Comparison of ENCODE assay signal across 8 cellular contexts in genomic region chr4:82797048-82797590, GRCh38. TPM values are rescaled to one million over a fixed set of nuclear protein-coding genes. Genes with fewer than 3 reads are reported as not detected.
DNase-seq lines count a peak whose midpoint lies in the region; ATAC-seq and TF ChIP-seq lines count a peak whose summit lies in the region.

No MANE protein-coding gene starts in this region.

- no peak overlapping the region for H2AK5ac ChIP-seq in trophoblast cell (ENCODE audit: low read length)

- WGBS in trophoblast cell (ENCODE audit: extremely low coverage, insufficient coverage, insufficient read length), result no CpG with 5 or more reads among the region's 14 CpGs

- no peak overlapping the region for H3K18ac ChIP-seq in trophoblast cell (ENCODE audit: low read length)

- no peak overlapping the region for H4K8ac ChIP-seq in trophoblast cell (ENCODE audit: low read depth, low read length)

- H3K27me3 ChIP-seq in trophoblast cell (ENCODE audit: insufficient read depth, low read length), result peaks cover 39% of the 10 kb centered on the region

- H3K79me2 ChIP-seq in trophoblast cell (ENCODE audit: control insufficient read depth, insufficient read depth, low read length, poor library complexity), result no peaks in the 10 kb centered on the region

- H3K4ac ChIP-seq in trophoblast cell (ENCODE audit: low read depth, low read length), result no peak overlapping the region

- no peak overlapping the region for H4K91ac ChIP-seq in trophoblast cell (ENCODE audit: low read depth, low read length)

- H3K14ac ChIP-seq in trophoblast cell (ENCODE audit: low read length), result no peak overlapping the region

- H2BK5ac ChIP-seq in trophoblast cell (ENCODE audit: low read depth, low read length, poor library complexity), result no peak overlapping the region

- no peak overlapping the region for H2BK12ac ChIP-seq in trophoblast cell (ENCODE audit: low read length)

- H3K9ac ChIP-seq in trophoblast cell (ENCODE audit: low read length), result no peak overlapping the region

- no peak overlapping the region for H4K12ac ChIP-seq in trophoblast cell (ENCODE audit: low read depth, low read length)

- H3K79me1 ChIP-seq in trophoblast cell (ENCODE audit: low read length), result no peaks in the 10 kb centered on the region

- no peak overlapping the region for H3K23ac ChIP-seq in trophoblast cell (ENCODE audit: low read length)

- H3K27ac ChIP-seq in trophoblast cell (ENCODE audit: low read depth, low read length), result no peak overlapping the region

- ATAC-seq in GM21515 (IDR thresholded peaks at IDR 0.05; ENCODE audit: unreplicated experiment) (no peak), HG02981 (IDR thresholded peaks at IDR 0.05; ENCODE audit: unreplicated experiment) (no peak)

- H2AFZ ChIP-seq in trophoblast cell (ENCODE audit: insufficient read depth, low read length, poor library complexity), result no peak overlapping the region

- H2BK120ac ChIP-seq in trophoblast cell (ENCODE audit: insufficient read depth, low read length, poor library complexity), result no peak overlapping the region

- H3K4me1 ChIP-seq in trophoblast cell (ENCODE audit: control insufficient read depth in 1 of 2, insufficient read depth in 2 of 2, low read length in 2 of 2), result peaks cover 4 to 8% of the 10 kb centered on the region in 2 experiments

- H3K9me3 ChIP-seq in trophoblast cell (ENCODE audit: insufficient read depth, low read depth, low read length), result peaks cover 2% of the 10 kb centered on the region

- TF ChIP-seq CTCF in epithelial cell of proximal tubule (conservative IDR thresholded peaks at IDR 0.05; ENCODE audit: low read depth, low read length), result no peak

- DNase-seq in ELF-1 (ENCODE audit: low read depth, low spot score) (peak; percentile 56), NCI-H2227 treated with DMSO at 0.1 percent for 48 hours (lab: John Stamatoyannopoulos, UW) (peak; percentile 31), epithelial cell of proximal tubule (ENCODE audit: low read depth) (no peak), trophoblast cell (peak in 1 of 2 donors; percentile 12), UCSD-AML1 (lab: John Stamatoyannopoulos, UW; ENCODE audit: unreplicated experiment) (no peak), AG08395 (ENCODE audit: low spot score) (no peak)

- no peaks in the 10 kb centered on the region for H3K36me3 ChIP-seq in trophoblast cell (ENCODE audit: control insufficient read depth in 1 of 2, insufficient read depth in 2 of 2, low read length in 2 of 2)

- peak overlapping the region; percentile 73 for H3K4me2 ChIP-seq in trophoblast cell (ENCODE audit: low read length)

- peak overlapping the region; percentile 77 for H3K4me3 ChIP-seq in epithelial cell of proximal tubule (ENCODE audit: low read depth, low read length)
- H3K4me3 ChIP-seq in trophoblast cell (ENCODE audit: low read depth, low read length), result no peak overlapping the region

RNA-seq across cellular contexts. Expression of gene SCD5, which starts 1.5 kb away (rescaled TPM):
- 6.1 and 22.7 TPM in 2 replicates for total RNA-seq in epithelial cell of proximal tubule
- polyA plus RNA-seq in trophoblast cell (2013), result 2.8 TPM in 2 replicates

Comparison
In these comparisons a context has a peak if more than half of its experiments do, and no peak if none do; other contexts are left out.
1. DNase-seq: peak in ELF-1 (single experiment) and NCI-H2227 treated with DMSO at 0.1 percent for 48 hours (single experiment); none in epithelial cell of proximal tubule (single experiment), UCSD-AML1 (single experiment) and AG08395 (single experiment).